Comparison of ENCODE assay signal across 1 cellular context in the genomic region with DNA sequence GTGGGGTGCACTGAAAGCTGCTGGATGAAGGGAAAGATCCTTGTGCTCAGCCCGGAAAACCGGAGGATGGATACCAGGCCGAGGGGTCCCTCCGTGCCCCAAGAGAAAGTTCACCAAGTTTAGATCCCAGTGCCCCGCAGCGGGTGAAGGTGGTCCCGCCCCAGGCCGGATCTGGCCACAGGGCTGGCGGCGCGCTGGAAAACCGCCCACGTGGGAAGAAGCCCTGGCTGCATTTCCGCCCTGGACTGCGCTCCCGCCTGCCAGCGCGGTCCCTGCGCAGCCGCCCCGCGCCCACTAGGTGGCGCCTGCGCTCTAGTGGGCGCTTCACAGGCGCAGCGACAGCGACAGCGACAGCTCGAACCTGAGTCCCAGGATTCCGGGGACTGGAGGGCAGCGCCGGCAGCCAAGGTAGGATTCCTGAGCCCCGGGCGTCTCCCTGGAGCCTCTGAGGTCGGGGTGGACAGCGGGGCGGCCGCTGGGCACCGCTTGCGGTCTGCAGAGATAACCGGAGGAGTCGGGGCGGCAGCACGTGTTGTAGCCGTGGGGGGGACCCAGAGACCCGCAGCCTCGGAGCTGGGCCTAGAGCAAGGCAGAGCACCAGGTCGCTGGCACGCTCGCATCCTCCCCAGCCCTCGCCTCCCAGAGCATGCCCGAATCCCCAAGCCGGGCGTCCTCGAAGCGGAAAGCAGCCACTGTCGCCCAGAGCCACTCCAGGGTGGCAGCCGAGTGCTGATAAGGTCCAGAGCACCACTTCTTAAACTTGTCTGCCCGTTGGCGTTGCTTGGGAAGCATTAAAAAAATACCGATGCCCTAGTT.
TF ChIP-seq lines count a peak whose summit lies in the region.

A gene with protein sequence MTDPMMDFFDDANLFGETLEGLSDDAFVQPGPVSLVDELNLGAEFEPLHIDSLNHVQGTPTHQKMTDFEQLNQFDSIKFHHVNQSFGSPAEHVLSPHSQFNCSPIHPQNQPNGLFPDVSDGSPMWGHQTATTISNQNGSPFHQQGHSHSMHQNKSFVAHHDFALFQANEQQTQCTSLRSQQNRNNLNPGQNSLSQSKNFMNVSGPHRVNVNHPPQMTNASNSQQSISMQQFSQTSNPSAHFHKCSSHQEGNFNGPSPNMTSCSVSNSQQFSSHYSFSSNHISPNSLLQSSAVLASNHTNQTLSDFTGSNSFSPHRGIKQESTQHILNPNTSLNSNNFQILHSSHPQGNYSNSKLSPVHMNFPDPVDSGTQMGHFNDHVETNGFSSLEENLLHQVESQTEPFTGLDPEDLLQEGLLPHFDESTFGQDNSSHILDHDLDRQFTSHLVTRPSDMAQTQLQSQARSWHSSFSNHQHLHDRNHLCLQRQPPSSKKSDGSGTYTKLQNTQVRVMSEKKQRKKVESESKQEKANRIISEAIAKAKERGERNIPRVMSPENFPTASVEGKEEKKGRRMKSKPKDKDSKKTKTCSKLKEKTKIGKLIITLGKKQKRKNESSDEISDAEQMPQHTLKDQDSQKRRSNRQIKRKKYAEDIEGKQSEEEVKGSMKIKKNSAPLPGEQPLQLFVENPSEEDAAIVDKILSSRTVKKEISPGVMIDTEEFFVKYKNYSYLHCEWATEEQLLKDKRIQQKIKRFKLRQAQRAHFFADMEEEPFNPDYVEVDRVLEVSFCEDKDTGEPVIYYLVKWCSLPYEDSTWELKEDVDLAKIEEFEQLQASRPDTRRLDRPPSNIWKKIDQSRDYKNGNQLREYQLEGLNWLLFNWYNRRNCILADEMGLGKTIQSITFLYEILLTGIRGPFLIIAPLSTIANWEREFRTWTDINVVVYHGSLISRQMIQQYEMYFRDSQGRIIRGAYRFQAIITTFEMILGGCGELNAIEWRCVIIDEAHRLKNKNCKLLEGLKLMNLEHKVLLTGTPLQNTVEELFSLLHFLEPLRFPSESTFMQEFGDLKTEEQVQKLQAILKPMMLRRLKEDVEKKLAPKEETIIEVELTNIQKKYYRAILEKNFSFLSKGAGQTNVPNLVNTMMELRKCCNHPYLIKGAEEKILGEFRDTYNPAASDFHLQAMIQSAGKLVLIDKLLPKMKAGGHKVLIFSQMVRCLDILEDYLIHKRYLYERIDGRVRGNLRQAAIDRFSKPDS (N-terminal part only) (plus strand): TSS at position 322 of the 816 bp plus-strand sequence. CDS start 101,099 bp downstream, outside the sequence.

TF ChIP-seq in HepG2, 621 proteins besides CTCF, POLR2A, EP300 and RAD21 (continued from another document and continues in another):
- TF ChIP-seq, protein P1, sequence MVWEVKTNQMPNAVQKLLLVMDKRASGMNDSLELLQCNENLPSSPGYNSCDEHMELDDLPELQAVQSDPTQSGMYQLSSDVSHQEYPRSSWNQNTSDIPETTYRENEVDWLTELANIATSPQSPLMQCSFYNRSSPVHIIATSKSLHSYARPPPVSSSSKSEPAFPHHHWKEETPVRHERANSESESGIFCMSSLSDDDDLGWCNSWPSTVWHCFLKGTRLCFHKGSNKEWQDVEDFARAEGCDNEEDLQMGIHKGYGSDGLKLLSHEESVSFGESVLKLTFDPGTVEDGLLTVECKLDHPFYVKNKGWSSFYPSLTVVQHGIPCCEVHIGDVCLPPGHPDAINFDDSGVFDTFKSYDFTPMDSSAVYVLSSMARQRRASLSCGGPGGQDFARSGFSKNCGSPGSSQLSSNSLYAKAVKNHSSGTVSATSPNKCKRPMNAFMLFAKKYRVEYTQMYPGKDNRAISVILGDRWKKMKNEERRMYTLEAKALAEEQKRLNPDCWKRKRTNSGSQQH (CRISPR knock-in tag; IDR thresholded peaks at IDR 0.05; ENCODE audit: low read depth) = peak; percentile 98
- no peak for TF ChIP-seq HHEX (CRISPR knock-in tag; IDR thresholded peaks at IDR 0.05)
- TF ChIP-seq SP4 (CRISPR knock-in tag; IDR thresholded peaks at IDR 0.05) = peak; percentile 85
- TF ChIP-seq ZMAT3 (CRISPR knock-in tag; conservative IDR thresholded peaks at IDR 0.05) = peak; percentile 97
- peak; percentile 96; the same call in 1 of the 2 replicates for TF ChIP-seq ZNF44 (CRISPR knock-in tag; IDR thresholded peaks at IDR 0.05)
- TF ChIP-seq ZFP62 (CRISPR knock-in tag; IDR thresholded peaks at IDR 0.05) = no peak
- no peak for TF ChIP-seq SIN3B (IDR thresholded peaks at IDR 0.05; ENCODE audit: low read length)
- 0 out of 2 replicates have a peak, but pooled peaks have one; percentile 67 for TF ChIP-seq SETDB1 (CRISPR knock-in tag; IDR thresholded peaks at IDR 0.05; ENCODE audit: borderline replicate concordance)
- no peak for TF ChIP-seq ATF1 (CRISPR knock-in tag; IDR thresholded peaks at IDR 0.05)
- no peak for TF ChIP-seq MTA3 (CRISPR knock-in tag; IDR thresholded peaks at IDR 0.05)
- peak; percentile 94; the same call in 1 of the 2 replicates for TF ChIP-seq ZNF350 (CRISPR knock-in tag; IDR thresholded peaks at IDR 0.05; ENCODE audit: borderline replicate concordance, low read depth)
- TF ChIP-seq, protein P2, sequence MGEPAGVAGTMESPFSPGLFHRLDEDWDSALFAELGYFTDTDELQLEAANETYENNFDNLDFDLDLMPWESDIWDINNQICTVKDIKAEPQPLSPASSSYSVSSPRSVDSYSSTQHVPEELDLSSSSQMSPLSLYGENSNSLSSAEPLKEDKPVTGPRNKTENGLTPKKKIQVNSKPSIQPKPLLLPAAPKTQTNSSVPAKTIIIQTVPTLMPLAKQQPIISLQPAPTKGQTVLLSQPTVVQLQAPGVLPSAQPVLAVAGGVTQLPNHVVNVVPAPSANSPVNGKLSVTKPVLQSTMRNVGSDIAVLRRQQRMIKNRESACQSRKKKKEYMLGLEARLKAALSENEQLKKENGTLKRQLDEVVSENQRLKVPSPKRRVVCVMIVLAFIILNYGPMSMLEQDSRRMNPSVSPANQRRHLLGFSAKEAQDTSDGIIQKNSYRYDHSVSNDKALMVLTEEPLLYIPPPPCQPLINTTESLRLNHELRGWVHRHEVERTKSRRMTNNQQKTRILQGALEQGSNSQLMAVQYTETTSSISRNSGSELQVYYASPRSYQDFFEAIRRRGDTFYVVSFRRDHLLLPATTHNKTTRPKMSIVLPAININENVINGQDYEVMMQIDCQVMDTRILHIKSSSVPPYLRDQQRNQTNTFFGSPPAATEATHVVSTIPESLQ (CRISPR knock-in tag; conservative IDR thresholded peaks at IDR 0.05) = no peak
- TF ChIP-seq THYN1 (CRISPR knock-in tag; IDR thresholded peaks at IDR 0.05; ENCODE audit: borderline replicate concordance, low read depth) = 0 out of 2 replicates have a peak, but pooled peaks have one; percentile 55
- no peak for TF ChIP-seq ARNT (IDR thresholded peaks at IDR 0.05)
- TF ChIP-seq, protein P3, sequence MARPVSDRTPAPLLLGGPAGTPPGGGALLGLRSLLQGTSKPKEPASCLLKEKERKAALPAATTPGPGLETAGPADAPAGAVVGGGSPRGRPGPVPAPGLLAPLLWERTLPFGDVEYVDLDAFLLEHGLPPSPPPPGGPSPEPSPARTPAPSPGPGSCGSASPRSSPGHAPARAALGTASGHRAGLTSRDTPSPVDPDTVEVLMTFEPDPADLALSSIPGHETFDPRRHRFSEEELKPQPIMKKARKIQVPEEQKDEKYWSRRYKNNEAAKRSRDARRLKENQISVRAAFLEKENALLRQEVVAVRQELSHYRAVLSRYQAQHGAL (CRISPR knock-in tag; IDR thresholded peaks at IDR 0.05; ENCODE audit: not compliant biosample characterization) = no peak
- peak; percentile 86 for TF ChIP-seq ZNF652 (CRISPR knock-in tag; IDR thresholded peaks at IDR 0.05; ENCODE audit: borderline replicate concordance, low read depth)
- TF ChIP-seq ZSCAN30 (CRISPR knock-in tag; IDR thresholded peaks at IDR 0.05) = no peak
- TF ChIP-seq HNRNPK (IDR thresholded peaks at IDR 0.05; ENCODE audit: low read depth, low read length, poor library complexity, severe bottlenecking) = peak; percentile 50
- TF ChIP-seq GTF2F1 (IDR thresholded peaks at IDR 0.05; ENCODE audit: low read length) = no peak
- TF ChIP-seq ZNF572 (CRISPR knock-in tag; IDR thresholded peaks at IDR 0.05) = no peak; the same call in none of the 2 replicates
- no peak; the same call in 1 of the 2 replicates for TF ChIP-seq RBAK (CRISPR knock-in tag; IDR thresholded peaks at IDR 0.05)
- TF ChIP-seq TEAD3 (CRISPR knock-in tag; optimal IDR thresholded peaks at IDR 0.05; ENCODE audit: borderline replicate concordance) = peak; percentile 84
- TF ChIP-seq, protein P4, sequence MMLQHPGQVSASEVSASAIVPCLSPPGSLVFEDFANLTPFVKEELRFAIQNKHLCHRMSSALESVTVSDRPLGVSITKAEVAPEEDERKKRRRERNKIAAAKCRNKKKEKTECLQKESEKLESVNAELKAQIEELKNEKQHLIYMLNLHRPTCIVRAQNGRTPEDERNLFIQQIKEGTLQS (CRISPR knock-in tag; IDR thresholded peaks at IDR 0.05) = peak; percentile 43; the same call in 1 of the 2 replicates
- TF ChIP-seq NPAS2 (CRISPR knock-in tag; IDR thresholded peaks at IDR 0.05; ENCODE audit: borderline replicate concordance) = no peak
- TF ChIP-seq, protein P5, sequence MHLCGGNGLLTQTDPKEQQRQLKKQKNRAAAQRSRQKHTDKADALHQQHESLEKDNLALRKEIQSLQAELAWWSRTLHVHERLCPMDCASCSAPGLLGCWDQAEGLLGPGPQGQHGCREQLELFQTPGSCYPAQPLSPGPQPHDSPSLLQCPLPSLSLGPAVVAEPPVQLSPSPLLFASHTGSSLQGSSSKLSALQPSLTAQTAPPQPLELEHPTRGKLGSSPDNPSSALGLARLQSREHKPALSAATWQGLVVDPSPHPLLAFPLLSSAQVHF (CRISPR knock-in tag; IDR thresholded peaks at IDR 0.05) = peak; percentile 82; the same call in 1 of the 2 replicates
- peak; percentile 78 for TF ChIP-seq IKZF4 (CRISPR knock-in tag; IDR thresholded peaks at IDR 0.05; ENCODE audit: borderline replicate concordance, low read depth, not compliant biosample characterization)
- TF ChIP-seq TEAD2 (CRISPR knock-in tag; IDR thresholded peaks at IDR 0.05) = no peak; the same call in 1 of the 2 replicates
- TF ChIP-seq, protein P6, sequence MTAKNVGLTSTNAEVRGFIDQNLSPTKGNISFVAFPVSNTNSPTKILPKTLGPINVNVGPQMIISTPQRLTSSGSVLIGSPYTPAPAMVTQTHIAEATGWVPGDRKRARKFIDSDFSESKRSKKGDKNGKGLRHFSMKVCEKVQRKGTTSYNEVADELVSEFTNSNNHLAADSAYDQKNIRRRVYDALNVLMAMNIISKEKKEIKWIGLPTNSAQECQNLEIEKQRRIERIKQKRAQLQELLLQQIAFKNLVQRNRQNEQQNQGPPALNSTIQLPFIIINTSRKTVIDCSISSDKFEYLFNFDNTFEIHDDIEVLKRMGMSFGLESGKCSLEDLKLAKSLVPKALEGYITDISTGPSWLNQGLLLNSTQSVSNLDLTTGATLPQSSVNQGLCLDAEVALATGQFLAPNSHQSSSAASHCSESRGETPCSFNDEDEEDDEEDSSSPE (CRISPR knock-in tag; IDR thresholded peaks at IDR 0.05) = peak; percentile 96
- no peak for TF ChIP-seq EZH2 (conservative IDR thresholded peaks at IDR 0.05; ENCODE audit: low read depth, low read length)
- no peak for TF ChIP-seq SNRNP70 (IDR thresholded peaks at IDR 0.05; ENCODE audit: low read depth, low read length)
- peak; percentile 38; the same call in 1 of the 2 replicates for TF ChIP-seq SIX4 (CRISPR knock-in tag; IDR thresholded peaks at IDR 0.05)
- 0 out of 2 replicates have a peak, but pooled peaks have one; percentile 88 for TF ChIP-seq ZNF674 (CRISPR knock-in tag; IDR thresholded peaks at IDR 0.05; ENCODE audit: low read depth)
- TF ChIP-seq ZNF747 (CRISPR knock-in tag; IDR thresholded peaks at IDR 0.05; ENCODE audit: borderline replicate concordance) = peak; percentile 96
- TF ChIP-seq, protein P7, sequence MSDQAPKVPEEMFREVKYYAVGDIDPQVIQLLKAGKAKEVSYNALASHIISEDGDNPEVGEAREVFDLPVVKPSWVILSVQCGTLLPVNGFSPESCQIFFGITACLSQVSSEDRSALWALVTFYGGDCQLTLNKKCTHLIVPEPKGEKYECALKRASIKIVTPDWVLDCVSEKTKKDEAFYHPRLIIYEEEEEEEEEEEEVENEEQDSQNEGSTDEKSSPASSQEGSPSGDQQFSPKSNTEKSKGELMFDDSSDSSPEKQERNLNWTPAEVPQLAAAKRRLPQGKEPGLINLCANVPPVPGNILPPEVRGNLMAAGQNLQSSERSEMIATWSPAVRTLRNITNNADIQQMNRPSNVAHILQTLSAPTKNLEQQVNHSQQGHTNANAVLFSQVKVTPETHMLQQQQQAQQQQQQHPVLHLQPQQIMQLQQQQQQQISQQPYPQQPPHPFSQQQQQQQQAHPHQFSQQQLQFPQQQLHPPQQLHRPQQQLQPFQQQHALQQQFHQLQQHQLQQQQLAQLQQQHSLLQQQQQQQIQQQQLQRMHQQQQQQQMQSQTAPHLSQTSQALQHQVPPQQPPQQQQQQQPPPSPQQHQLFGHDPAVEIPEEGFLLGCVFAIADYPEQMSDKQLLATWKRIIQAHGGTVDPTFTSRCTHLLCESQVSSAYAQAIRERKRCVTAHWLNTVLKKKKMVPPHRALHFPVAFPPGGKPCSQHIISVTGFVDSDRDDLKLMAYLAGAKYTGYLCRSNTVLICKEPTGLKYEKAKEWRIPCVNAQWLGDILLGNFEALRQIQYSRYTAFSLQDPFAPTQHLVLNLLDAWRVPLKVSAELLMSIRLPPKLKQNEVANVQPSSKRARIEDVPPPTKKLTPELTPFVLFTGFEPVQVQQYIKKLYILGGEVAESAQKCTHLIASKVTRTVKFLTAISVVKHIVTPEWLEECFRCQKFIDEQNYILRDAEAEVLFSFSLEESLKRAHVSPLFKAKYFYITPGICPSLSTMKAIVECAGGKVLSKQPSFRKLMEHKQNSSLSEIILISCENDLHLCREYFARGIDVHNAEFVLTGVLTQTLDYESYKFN (CRISPR knock-in tag; conservative IDR thresholded peaks at IDR 0.05) = peak; percentile 71
- TF ChIP-seq ZNF292 (CRISPR knock-in tag; IDR thresholded peaks at IDR 0.05; ENCODE audit: borderline replicate concordance, low read depth) = peak; percentile 98
- TF ChIP-seq GATA4 (IDR thresholded peaks at IDR 0.05; ENCODE audit: borderline replicate concordance, low read depth) = no peak
- TF ChIP-seq ZNF317 (CRISPR knock-in tag; IDR thresholded peaks at IDR 0.05) = peak; percentile 88
- peak; percentile 70; the same call in 1 of the 2 replicates for TF ChIP-seq ZBTB39 (CRISPR knock-in tag; IDR thresholded peaks at IDR 0.05)
- TF ChIP-seq, protein P8, sequence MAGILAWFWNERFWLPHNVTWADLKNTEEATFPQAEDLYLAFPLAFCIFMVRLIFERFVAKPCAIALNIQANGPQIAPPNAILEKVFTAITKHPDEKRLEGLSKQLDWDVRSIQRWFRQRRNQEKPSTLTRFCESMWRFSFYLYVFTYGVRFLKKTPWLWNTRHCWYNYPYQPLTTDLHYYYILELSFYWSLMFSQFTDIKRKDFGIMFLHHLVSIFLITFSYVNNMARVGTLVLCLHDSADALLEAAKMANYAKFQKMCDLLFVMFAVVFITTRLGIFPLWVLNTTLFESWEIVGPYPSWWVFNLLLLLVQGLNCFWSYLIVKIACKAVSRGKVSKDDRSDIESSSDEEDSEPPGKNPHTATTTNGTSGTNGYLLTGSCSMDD (CRISPR knock-in tag; IDR thresholded peaks at IDR 0.05) = 0 out of 2 replicates have a peak, but pooled peaks have one; percentile 60
